Comparison of ENCODE assay signal across 15 cellular contexts in genomic region chr2:196991061-196991460, GRCh38.
A peak's percentile ranks its signal among the peaks of the same experiment; 100 is the strongest.
DNase-seq lines count a peak whose midpoint lies in the region; ATAC-seq and TF ChIP-seq lines count a peak whose summit lies in the region.
"Had no signal": no experiment of that assay in that cellular context is flagged by ENCODE, and none has a peak within 500 bp of the region (broad histone marks: within the 10 kb centered on the region; RNA-seq: fewer than 3 reads in every experiment).

No MANE protein-coding gene starts in this region.

- peak; percentile 27 for DNase-seq in BE2C
- DNase-seq in COR-L47 (lab: John Stamatoyannopoulos, UW) = peak; percentile 92
- DNase-seq in activated CD8-positive, alpha-beta T cell treated with anti-CD3 and anti-CD28 coated beads, Interleukin-2, amount 10 ng/mL, durations not matched to agents 7 days and 5 days = no peak
- no peak for DNase-seq in memory B cell (ENCODE audit: low spot score in 2 of 2)
- no peak for DNase-seq in right lobe of liver
- no peak for DNase-seq in NCI-H187 (lab: John Stamatoyannopoulos, UW)
- DNase-seq: erythroblast, NCI-H1092 treated with DMSO at 0.1 percent for 48 hours, NCI-H510A, pancreas, PC-9, spleen had no signal

- intact Hi-C loops in right lobe of liver (cut with DNase I) = no loop called here

- peaks cover 11% of the 10 kb centered on the region for H3K4me1 ChIP-seq in BE2C
- no peaks in the 10 kb centered on the region for H3K4me1 ChIP-seq in right lobe of liver

- H3K36me3 Mint-ChIP-seq in activated CD8-positive, alpha-beta T cell treated with anti-CD3 and anti-CD28 coated beads, Interleukin-2, amount 10 ng/mL, durations not matched to agents 7 days and 5 days (ENCODE audit: low read depth) = peaks cover 76% of the 10 kb centered on the region
- peaks cover 48% of the 10 kb centered on the region for H3K36me3 Mint-ChIP-seq in memory B cell

- no peaks in the 10 kb centered on the region for H3K27me3 Mint-ChIP-seq in activated CD8-positive, alpha-beta T cell treated with anti-CD3 and anti-CD28 coated beads, Interleukin-2, amount 10 ng/mL, durations not matched to agents 7 days and 5 days (ENCODE audit: low read depth)
- no peaks in the 10 kb centered on the region for H3K27me3 Mint-ChIP-seq in memory B cell

- WGBS in right lobe of liver (ENCODE audit: insufficient coverage, low coverage, low lambda C conversion rate, missing lambda C conversion rate) = 100% methylated on average over 1 of the region's 1 CpG

- H3K4me1 Mint-ChIP-seq in activated CD8-positive, alpha-beta T cell treated with anti-CD3 and anti-CD28 coated beads, Interleukin-2, amount 10 ng/mL, durations not matched to agents 7 days and 5 days (ENCODE audit: low read depth) = peaks cover 44% of the 10 kb centered on the region
- peaks cover 18% of the 10 kb centered on the region for H3K4me1 Mint-ChIP-seq in memory B cell

- CTCF ChIA-PET in activated CD8-positive, alpha-beta T cell treated with anti-CD3 and anti-CD28 coated beads, Interleukin-2, amount 10 ng/mL, durations not matched to agents 7 days and 5 days (lab: Charles Lee) = interaction anchor here (0.6 kb wide), 1 partner anchor 12 kb away, joined by 3 read pairs; no protein-coding TSS in a partner anchor

- H3K4me3 ChIP-seq in BE2C (ENCODE audit: low read depth, low read length) (no peak overlapping the region), right lobe of liver (no peak overlapping the region)
- H3K4me3 ChIP-seq: pancreas, PC-9, spleen had no signal

- no peak overlapping the region for H3K4me3 Mint-ChIP-seq in activated CD8-positive, alpha-beta T cell treated with anti-CD3 and anti-CD28 coated beads, Interleukin-2, amount 10 ng/mL, durations not matched to agents 7 days and 5 days
- no peak overlapping the region for H3K4me3 Mint-ChIP-seq in memory B cell
- H3K4me3 Mint-ChIP-seq: CD14-positive monocyte had no signal

- H3K27ac ChIP-seq in right lobe of liver = no peak overlapping the region
- H3K27ac ChIP-seq: pancreas, PC-9, spleen, VCaP had no signal

- no peaks in the 10 kb centered on the region for H3K36me3 ChIP-seq in BE2C
- peaks cover 0 to 9% (median 0%) of the 10 kb centered on the region in 4 donors for H3K36me3 ChIP-seq in right lobe of liver
- H3K36me3 ChIP-seq: pancreas had no signal

- TF ChIP-seq POLR2A in right lobe of liver (IDR thresholded peaks at IDR 0.05) = no peak

- no peak for ATAC-seq in activated CD8-positive, alpha-beta T cell treated with anti-CD3 and anti-CD28 coated beads, Interleukin-2, amount 10 ng/mL, durations not matched to agents 7 days and 5 days
- ATAC-seq in memory B cell (ENCODE audit: low read depth) (no peak), right lobe of liver (no peak), GM21737 (IDR thresholded peaks at IDR 0.05; ENCODE audit: unreplicated experiment) (no peak)
- ATAC-seq: pancreas had no signal

- H3K9me3 ChIP-seq in BE2C (no peaks in the 10 kb centered on the region), right lobe of liver (no peaks in the 10 kb centered on the region)
- H3K9me3 ChIP-seq: pancreas, spleen had no signal

- H3K27ac Mint-ChIP-seq in activated CD8-positive, alpha-beta T cell treated with anti-CD3 and anti-CD28 coated beads, Interleukin-2, amount 10 ng/mL, durations not matched to agents 7 days and 5 days = peak overlapping the region; percentile 4
- peak overlapping the region; percentile 55 for H3K27ac Mint-ChIP-seq in memory B cell

- POLR2A ChIA-PET in activated CD8-positive, alpha-beta T cell treated with anti-CD3 and anti-CD28 coated beads, Interleukin-2, amount 10 ng/mL, durations not matched to agents 7 days and 5 days (lab: Charles Lee) = no interaction called here

- no peaks in the 10 kb centered on the region for H3K9me3 Mint-ChIP-seq in activated CD8-positive, alpha-beta T cell treated with anti-CD3 and anti-CD28 coated beads, Interleukin-2, amount 10 ng/mL, durations not matched to agents 7 days and 5 days (ENCODE audit: insufficient read depth)
- no peaks in the 10 kb centered on the region for H3K9me3 Mint-ChIP-seq in memory B cell
- H3K9me3 Mint-ChIP-seq: CD14-positive monocyte had no signal

- no peak for TF ChIP-seq CTCF in BE2C (IDR thresholded peaks at IDR 0.05; ENCODE audit: low read depth, low read length)
- TF ChIP-seq CTCF in right lobe of liver (IDR thresholded peaks at IDR 0.05) = no peak

- H3K27me3 ChIP-seq in BE2C (no peaks in the 10 kb centered on the region), right lobe of liver (no peaks in the 10 kb centered on the region)
- H3K27me3 ChIP-seq: pancreas, spleen had no signal

Comparison
In these comparisons a context has a peak if more than half of its experiments do, and no peak if none do; other contexts are left out.
1. DNase-seq: peak in BE2C (single experiment) and COR-L47 (single experiment); none in activated CD8-positive, alpha-beta T cell treated with anti-CD3 and anti-CD28 coated beads, Interleukin-2, amount 10 ng/mL, durations not matched to agents 7 days and 5 days (single experiment), memory B cell (0 of 2), right lobe of liver (0 of 3) and NCI-H187 (0 of 2).